ENCODE assay signal across 1 cellular context in the genomic region with DNA sequence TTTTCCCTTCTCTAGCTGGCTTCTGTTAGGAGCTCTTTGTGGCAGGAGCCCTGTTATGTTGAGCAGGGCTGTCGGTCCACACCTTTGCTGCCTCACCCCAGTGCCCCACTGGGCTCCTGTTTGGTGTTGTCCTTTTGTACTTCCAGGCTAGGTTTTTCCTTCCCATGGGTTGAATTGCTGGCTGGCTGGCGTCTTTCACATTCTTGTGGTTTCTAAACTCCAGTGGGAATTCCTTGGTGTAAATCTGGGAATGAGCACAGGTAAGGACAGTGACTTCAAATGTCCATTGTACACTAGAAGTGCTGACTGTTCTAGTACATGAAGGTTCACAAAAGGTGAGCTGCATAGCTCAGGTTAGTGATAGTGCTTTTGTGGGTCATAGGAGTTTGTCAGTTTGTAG.
TF ChIP-seq lines count a peak whose summit lies in the region.

No MANE protein-coding gene starts in this region.

TF ChIP-seq in GM23338, 12 proteins besides CTCF, POLR2A, EP300 and RAD21 (continued from another document):
- TF ChIP-seq POLR2AphosphoS5 (IDR thresholded peaks at IDR 0.05; ENCODE audit: low read depth) (no peak), EZH2 (IDR thresholded peaks at IDR 0.05; ENCODE audit: low read depth, unreplicated experiment) (no peak)
TF ChIP-seq in GM23338: peak in this region for 0.
